1 cellular context compared by ENCODE assay signal in the genomic region with DNA sequence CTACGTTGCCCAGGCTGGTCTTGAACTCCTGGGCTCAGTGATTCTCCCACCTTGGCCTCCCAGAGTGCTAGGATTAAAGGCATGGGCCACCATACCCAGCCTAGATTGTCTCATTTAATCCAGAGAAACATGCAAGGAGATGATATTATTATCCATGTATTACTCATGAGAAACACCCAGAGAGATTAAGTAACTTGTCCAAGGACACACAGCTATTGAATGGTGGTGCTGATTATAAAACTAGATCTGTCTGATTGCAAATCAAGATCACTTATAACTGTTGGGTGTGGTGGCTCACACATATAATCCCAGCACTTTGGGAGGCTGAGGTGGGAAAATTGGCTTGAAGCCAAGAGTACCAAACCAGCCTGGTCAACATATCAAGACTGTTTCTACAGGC.
TF ChIP-seq lines count a peak whose summit lies in the region.

No MANE protein-coding gene starts in this region.

TF ChIP-seq in HepG2, 621 proteins besides CTCF, POLR2A, EP300 and RAD21:
- TF ChIP-seq BRD4 (CRISPR knock-in tag; IDR thresholded peaks at IDR 0.05), result no peak
- TF ChIP-seq, protein P1, sequence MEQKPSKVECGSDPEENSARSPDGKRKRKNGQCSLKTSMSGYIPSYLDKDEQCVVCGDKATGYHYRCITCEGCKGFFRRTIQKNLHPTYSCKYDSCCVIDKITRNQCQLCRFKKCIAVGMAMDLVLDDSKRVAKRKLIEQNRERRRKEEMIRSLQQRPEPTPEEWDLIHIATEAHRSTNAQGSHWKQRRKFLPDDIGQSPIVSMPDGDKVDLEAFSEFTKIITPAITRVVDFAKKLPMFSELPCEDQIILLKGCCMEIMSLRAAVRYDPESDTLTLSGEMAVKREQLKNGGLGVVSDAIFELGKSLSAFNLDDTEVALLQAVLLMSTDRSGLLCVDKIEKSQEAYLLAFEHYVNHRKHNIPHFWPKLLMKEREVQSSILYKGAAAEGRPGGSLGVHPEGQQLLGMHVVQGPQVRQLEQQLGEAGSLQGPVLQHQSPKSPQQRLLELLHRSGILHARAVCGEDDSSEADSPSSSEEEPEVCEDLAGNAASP (CRISPR knock-in tag; IDR thresholded peaks at IDR 0.05; ENCODE audit: borderline replicate concordance), result no peak
- no peak for TF ChIP-seq ZMAT3 (CRISPR knock-in tag; conservative IDR thresholded peaks at IDR 0.05)
- no peak for TF ChIP-seq SCMH1 (CRISPR knock-in tag; IDR thresholded peaks at IDR 0.05; ENCODE audit: borderline replicate concordance)
- peak; percentile 46; the same call in 1 of the 2 replicates for TF ChIP-seq ZNF768 (CRISPR knock-in tag; IDR thresholded peaks at IDR 0.05)
- TF ChIP-seq ZNF121 (CRISPR knock-in tag; IDR thresholded peaks at IDR 0.05), result peak; percentile 72; the same call in 1 of the 2 replicates
- no peak for TF ChIP-seq NR2F6 (IDR thresholded peaks at IDR 0.05)
- no peak for TF ChIP-seq NR2F6 (CRISPR knock-in tag; IDR thresholded peaks at IDR 0.05)
- no peak for TF ChIP-seq ZNF552 (CRISPR knock-in tag; IDR thresholded peaks at IDR 0.05; ENCODE audit: borderline replicate concordance)
- TF ChIP-seq KMT2A (CRISPR knock-in tag; IDR thresholded peaks at IDR 0.05), result no peak
- peak; percentile 62; the same call in 1 of the 2 replicates for TF ChIP-seq ZMYM3 (CRISPR knock-in tag; IDR thresholded peaks at IDR 0.05)
- peak; percentile 85 for TF ChIP-seq LCORL (IDR thresholded peaks at IDR 0.05)
- no peak for TF ChIP-seq LCORL (CRISPR knock-in tag; IDR thresholded peaks at IDR 0.05)
- TF ChIP-seq MATR3 (CRISPR knock-in tag; IDR thresholded peaks at IDR 0.05), result no peak
- TF ChIP-seq, protein P2, sequence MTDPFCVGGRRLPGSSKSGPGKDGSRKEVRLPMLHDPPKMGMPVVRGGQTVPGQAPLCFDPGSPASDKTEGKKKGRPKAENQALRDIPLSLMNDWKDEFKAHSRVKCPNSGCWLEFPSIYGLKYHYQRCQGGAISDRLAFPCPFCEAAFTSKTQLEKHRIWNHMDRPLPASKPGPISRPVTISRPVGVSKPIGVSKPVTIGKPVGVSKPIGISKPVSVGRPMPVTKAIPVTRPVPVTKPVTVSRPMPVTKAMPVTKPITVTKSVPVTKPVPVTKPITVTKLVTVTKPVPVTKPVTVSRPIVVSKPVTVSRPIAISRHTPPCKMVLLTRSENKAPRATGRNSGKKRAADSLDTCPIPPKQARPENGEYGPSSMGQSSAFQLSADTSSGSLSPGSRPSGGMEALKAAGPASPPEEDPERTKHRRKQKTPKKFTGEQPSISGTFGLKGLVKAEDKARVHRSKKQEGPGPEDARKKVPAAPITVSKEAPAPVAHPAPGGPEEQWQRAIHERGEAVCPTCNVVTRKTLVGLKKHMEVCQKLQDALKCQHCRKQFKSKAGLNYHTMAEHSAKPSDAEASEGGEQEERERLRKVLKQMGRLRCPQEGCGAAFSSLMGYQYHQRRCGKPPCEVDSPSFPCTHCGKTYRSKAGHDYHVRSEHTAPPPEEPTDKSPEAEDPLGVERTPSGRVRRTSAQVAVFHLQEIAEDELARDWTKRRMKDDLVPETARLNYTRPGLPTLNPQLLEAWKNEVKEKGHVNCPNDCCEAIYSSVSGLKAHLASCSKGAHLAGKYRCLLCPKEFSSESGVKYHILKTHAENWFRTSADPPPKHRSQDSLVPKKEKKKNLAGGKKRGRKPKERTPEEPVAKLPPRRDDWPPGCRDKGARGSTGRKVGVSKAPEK (CRISPR knock-in tag; IDR thresholded peaks at IDR 0.05; ENCODE audit: borderline replicate concordance), result no peak
- TF ChIP-seq, protein P3, sequence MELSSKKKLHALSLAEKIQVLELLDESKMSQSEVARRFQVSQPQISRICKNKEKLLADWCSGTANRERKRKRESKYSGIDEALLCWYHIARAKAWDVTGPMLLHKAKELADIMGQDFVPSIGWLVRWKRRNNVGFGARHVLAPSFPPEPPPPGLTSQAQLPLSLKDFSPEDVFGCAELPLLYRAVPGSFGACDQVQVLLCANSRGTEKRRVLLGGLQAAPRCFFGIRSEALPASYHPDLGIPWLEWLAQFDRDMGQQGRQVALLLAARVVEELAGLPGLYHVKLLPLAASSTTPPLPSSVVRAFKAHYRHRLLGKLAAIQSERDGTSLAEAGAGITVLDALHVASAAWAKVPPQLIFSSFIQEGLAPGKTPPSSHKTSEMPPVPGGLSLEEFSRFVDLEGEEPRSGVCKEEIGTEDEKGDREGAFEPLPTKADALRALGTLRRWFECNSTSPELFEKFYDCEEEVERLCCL (CRISPR knock-in tag; IDR thresholded peaks at IDR 0.05; ENCODE audit: borderline replicate concordance), result no peak
- TF ChIP-seq SMAD9 (CRISPR knock-in tag; IDR thresholded peaks at IDR 0.05), result no peak
- no peak for TF ChIP-seq ZNF510 (CRISPR knock-in tag; IDR thresholded peaks at IDR 0.05; ENCODE audit: low read depth)
- no peak for TF ChIP-seq KDM5A (IDR thresholded peaks at IDR 0.05; ENCODE audit: borderline replicate concordance, low read length)
- no peak for TF ChIP-seq RFX5 (IDR thresholded peaks at IDR 0.05; ENCODE audit: low read depth, low read length)
